In the genomic region with DNA sequence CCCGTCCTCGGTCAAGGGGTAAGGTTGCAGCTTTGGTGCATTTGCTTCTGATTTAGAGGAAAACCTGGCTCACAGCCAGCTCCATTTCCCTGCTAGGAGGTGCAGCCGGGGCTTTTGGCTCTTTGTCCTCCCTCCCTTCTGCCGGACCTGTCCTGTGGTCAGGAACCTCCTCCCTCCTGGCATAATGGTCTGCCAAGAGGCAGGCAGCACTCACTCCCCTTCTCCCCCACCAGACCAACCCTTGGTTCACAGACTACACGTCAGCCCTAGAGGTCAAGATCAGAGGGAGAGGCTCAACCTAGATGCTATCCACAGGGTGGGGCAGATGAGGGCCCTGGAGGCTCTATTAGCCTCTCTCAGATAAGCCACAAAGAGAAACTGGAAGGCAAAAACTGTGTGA, we compare ENCODE assay signal across 13 cellular contexts.
DNase-seq lines count a peak whose midpoint lies in the region; ATAC-seq, FAIRE-seq and TF ChIP-seq lines count a peak whose summit lies in the region.
"Had no signal": no experiment of that assay in that cellular context is flagged by ENCODE, and none has a peak within 500 bp of the region (broad histone marks: within the 10 kb centered on the region; RNA-seq: fewer than 3 reads in every experiment).

No MANE protein-coding gene starts in this region.

- DNase-seq in NCI-H510A treated with DMSO at 0.1 percent for 48 hours (lab: John Stamatoyannopoulos, UW) (peak; percentile 18), NCI-H510A (lab: John Stamatoyannopoulos, UW) (no peak), RWPE1 (ENCODE audit: low spot score) (no peak), islet precursor cell (peak; percentile 74), type B pancreatic cell (ENCODE audit: extremely low spot score, unreplicated experiment) (no peak), GM12891 (ENCODE audit: insufficient read length, low spot score) (no peak), ureter (ENCODE audit: low spot score) (no peak)
- DNase-seq: activated CD8-positive, alpha-beta memory T cell treated with anti-CD3 and anti-CD28 coated beads, Interleukin-2, amount 50 U/mL, for 48 hours; Karpas-422; naive B cell; NK-92 treated with Interleukin-12 subunit alpha and Interleukin-12 subunit beta, amount 100 ng/mL, for 24 hours; stimulated activated CD4-positive, alpha-beta T cell treated with anti-CD3 and anti-CD28 coated beads, Interleukin-12 subunit alpha, Interleukin-12 subunit beta, amount 100 ng/mL, for 4 hours had no signal

- peak overlapping the region; percentile 54 for H3K27ac ChIP-seq in RWPE1

- ATAC-seq in HG03457 (IDR thresholded peaks at IDR 0.05; ENCODE audit: unreplicated experiment): no peak

- POLR2A ChIA-PET in RWPE1 (lab: Yijun Ruan, JAX; ENCODE audit: low non-redundant PET): no interaction called here

- CTCF ChIA-PET in RWPE1 (lab: Yijun Ruan, JAX): interaction anchor here (0.6 kb wide), 2 partner anchors 21 to 59 kb away, joined by 4 read pairs; no protein-coding TSS in a partner anchor

- H3K4me3 Mint-ChIP-seq in type B pancreatic cell: peak overlapping the region; percentile 76
- H3K4me3 Mint-ChIP-seq: naive B cell had no signal

- H3K36me3 Mint-ChIP-seq in type B pancreatic cell: peaks cover 6% of the 10 kb centered on the region
- H3K36me3 Mint-ChIP-seq: naive B cell had no signal

- H3K9me3 Mint-ChIP-seq in type B pancreatic cell: no peaks in the 10 kb centered on the region
- H3K9me3 Mint-ChIP-seq: naive B cell had no signal

- H3K27me3 Mint-ChIP-seq in type B pancreatic cell: no peaks in the 10 kb centered on the region

- TF ChIP-seq CTCF in RWPE1 (conservative IDR thresholded peaks at IDR 0.05; ENCODE audit: low read depth) (no peak), type B pancreatic cell (conservative IDR thresholded peaks at IDR 0.05) (no peak)

- FAIRE-seq in GM12891 (lab: Jason Lieb, UNC): no peak

- no peak for TF ChIP-seq POLR2A in GM12891 (IDR thresholded peaks at IDR 0.05; ENCODE audit: low read depth, low read length)

- peak overlapping the region; percentile 91 for H3K27ac Mint-ChIP-seq in type B pancreatic cell

- H3K4me1 Mint-ChIP-seq in type B pancreatic cell (ENCODE audit: unreplicated experiment): peaks cover 78% of the 10 kb centered on the region
- H3K4me1 Mint-ChIP-seq: naive B cell had no signal

TF ChIP-seq in GM12891, 5 proteins besides CTCF, POLR2A, EP300 and RAD21:
- TF ChIP-seq POLR2AphosphoS5 (IDR thresholded peaks at IDR 0.05; ENCODE audit: low read depth, low read length): no peak
- no peak for TF ChIP-seq TAF1 (IDR thresholded peaks at IDR 0.05; ENCODE audit: low read depth, low read length)
- TF ChIP-seq SPI1 (IDR thresholded peaks at IDR 0.05; ENCODE audit: low read depth, low read length): no peak
TF ChIP-seq in GM12891: peak in this region for 0.

Comparison
In these comparisons a context has a peak if more than half of its experiments do, and no peak if none do; other contexts are left out.
1. DNase-seq: peak in NCI-H510A treated with DMSO at 0.1 percent for 48 hours (single experiment) and islet precursor cell (single experiment); none in NCI-H510A (single experiment), RWPE1 (single experiment), type B pancreatic cell (single experiment), GM12891 (single experiment) and ureter (single experiment).